Comparison of ENCODE assay signal across 10 cellular contexts in genomic region chr19:13840751-13841338, GRCh38. TPM values are rescaled to one million over a fixed set of nuclear protein-coding genes. Genes with fewer than 3 reads are reported as not detected.
DNase-seq lines count a peak whose midpoint lies in the region; ATAC-seq, FAIRE-seq and TF ChIP-seq lines count a peak whose summit lies in the region.
"Had no signal": no experiment of that assay in that cellular context is flagged by ENCODE, and none has a peak within 500 bp of the region (broad histone marks: within the 10 kb centered on the region; RNA-seq: fewer than 3 reads in every experiment).

No MANE protein-coding gene starts in this region.

- H3K27me3 Mint-ChIP-seq in activated CD4-positive, alpha-beta memory T cell treated with anti-CD3 and anti-CD28 coated beads, Interleukin-2, amount 10 ng/mL, durations not matched to agents 7 days and 5 days: no peaks in the 10 kb centered on the region

- H3K4me1 ChIP-seq in HAP-1 (peaks cover 29% of the 10 kb centered on the region), gastroesophageal sphincter (peaks cover 2 to 81% (median 42%) of the 10 kb centered on the region in 3 donors), small intestine (ENCODE audit: control insufficient read depth in 2 of 2, insufficient read depth in 1 of 2, low read depth in 1 of 2, low read length in 1 of 2) (peaks cover 6 to 14% of the 10 kb centered on the region in 2 donors)

- peak overlapping the region; percentile 98 for H3K4me3 Mint-ChIP-seq in activated CD4-positive, alpha-beta memory T cell treated with anti-CD3 and anti-CD28 coated beads, Interleukin-2, amount 10 ng/mL, durations not matched to agents 7 days and 5 days

- TF ChIP-seq EP300 in gastroesophageal sphincter (IDR thresholded peaks at IDR 0.05): no peak

- POLR2A ChIA-PET in activated CD4-positive, alpha-beta memory T cell treated with anti-CD3 and anti-CD28 coated beads, Interleukin-2, amount 10 ng/mL, durations not matched to agents 7 days and 5 days (lab: Charles Lee): interaction anchor here (0.6 to 4.8 kb wide), 12 partner anchors 9 to 540 kb away, joined by 3 to 37 read pairs (median 7); partner anchors contain the start of genes C19orf53, IL27RA and ZSWIM4

- H3K36me3 ChIP-seq in HAP-1 (replicated peaks) (peaks cover 11% of the 10 kb centered on the region; the same call in 1 of the 2 replicates), gastroesophageal sphincter (peaks cover 0 to 10% of the 10 kb centered on the region in 2 donors), small intestine (ENCODE audit: control insufficient read depth in 2 of 2, insufficient read depth in 2 of 2, low read length in 2 of 2) (no peaks in the 10 kb centered on the region)

- CTCF ChIA-PET in activated CD4-positive, alpha-beta memory T cell treated with anti-CD3 and anti-CD28 coated beads, Interleukin-2, amount 10 ng/mL, durations not matched to agents 7 days and 5 days (lab: Charles Lee): interaction anchor here (0.7 to 3.9 kb wide), 4 partner anchors 19 to 699 kb away, joined by 3 to 19 read pairs (median 5); no protein-coding TSS in a partner anchor

- peak overlapping the region; percentile 87 for H3K27ac Mint-ChIP-seq in activated CD4-positive, alpha-beta memory T cell treated with anti-CD3 and anti-CD28 coated beads, Interleukin-2, amount 10 ng/mL, durations not matched to agents 7 days and 5 days

- no peak for FAIRE-seq in small intestine (lab: Jason Lieb, UNC)

- H3K9me3 ChIP-seq in HAP-1 (no peaks in the 10 kb centered on the region), gastroesophageal sphincter (no peaks in the 10 kb centered on the region), small intestine (ENCODE audit: control insufficient read depth, low read depth) (no peaks in the 10 kb centered on the region)
- H3K9me3 ChIP-seq: mucosa of descending colon had no signal

- no peaks in the 10 kb centered on the region for H3K9me3 Mint-ChIP-seq in activated CD4-positive, alpha-beta memory T cell treated with anti-CD3 and anti-CD28 coated beads, Interleukin-2, amount 10 ng/mL, durations not matched to agents 7 days and 5 days

- in situ Hi-C loops in HAP-1 (cut with MboI; ENCODE audit: low sequenced_read_pairs): no loop called here

- no peak for ATAC-seq in gastroesophageal sphincter
- ATAC-seq in HG02970 (IDR thresholded peaks at IDR 0.05; ENCODE audit: low FRiP score, unreplicated experiment): no peak
- no peak for ATAC-seq in GM21447 (IDR thresholded peaks at IDR 0.05; ENCODE audit: unreplicated experiment)
- ATAC-seq in HG03571 (IDR thresholded peaks at IDR 0.05; ENCODE audit: unreplicated experiment): no peak

- no peak for TF ChIP-seq CTCF in gastroesophageal sphincter (IDR thresholded peaks at IDR 0.05)

- H3K27ac ChIP-seq in gastroesophageal sphincter (peak overlapping the region; percentile 98 to 100 (median 100)), small intestine (ENCODE audit: low read depth in 1 of 2, low read length in 1 of 2) (peak overlapping the region; percentile 88 to 98)

- no peak for TF ChIP-seq POLR2A in gastroesophageal sphincter (IDR thresholded peaks at IDR 0.05)

- H3K36me3 Mint-ChIP-seq in activated CD4-positive, alpha-beta memory T cell treated with anti-CD3 and anti-CD28 coated beads, Interleukin-2, amount 10 ng/mL, durations not matched to agents 7 days and 5 days (ENCODE audit: low read depth): peaks cover 50% of the 10 kb centered on the region

- no peaks in the 10 kb centered on the region for H3K27me3 ChIP-seq in HAP-1 (ENCODE audit: low read depth)
- H3K27me3 ChIP-seq in gastroesophageal sphincter: no peaks in the 10 kb centered on the region
- H3K27me3 ChIP-seq in small intestine (ENCODE audit: control insufficient read depth in 2 of 2, insufficient read depth in 2 of 2, low read length in 2 of 2): no peaks in the 10 kb centered on the region

- H3K4me1 Mint-ChIP-seq in activated CD4-positive, alpha-beta memory T cell treated with anti-CD3 and anti-CD28 coated beads, Interleukin-2, amount 10 ng/mL, durations not matched to agents 7 days and 5 days: peaks cover 51% of the 10 kb centered on the region

- WGBS in gastroesophageal sphincter (ENCODE audit: low coverage in 1 of 2), 2 donors: 0 to 9% methylated on average over 6 to 10 of the region's 20 CpGs
- WGBS in small intestine, 3 donors: 30 to 57% (median 38%) methylated on average over 20 of the region's 20 CpGs

- DNase-seq in HAP-1 (ENCODE audit: low spot score in 2 of 2): no peak
- no peak for DNase-seq in activated CD4-positive, alpha-beta memory T cell treated with anti-CD3 and anti-CD28 coated beads, Interleukin-2, amount 10 ng/mL, durations not matched to agents 7 days and 5 days
- DNase-seq in small intestine: no peak
- no peak for DNase-seq in NCI-H526 (lab: John Stamatoyannopoulos, UW)

- H3K4me3 ChIP-seq in HAP-1: peak overlapping the region; percentile 63
- peak overlapping the region; percentile 91 to 98 for H3K4me3 ChIP-seq in gastroesophageal sphincter
- peak overlapping the region; percentile 79 to 89 for H3K4me3 ChIP-seq in small intestine (ENCODE audit: low read depth in 1 of 2, low read length in 2 of 2)

RNA-seq across cellular contexts. Expression of gene NANOS3, which starts 36.1 kb away (rescaled TPM):
- under 1 TPM; 0.65 to 0.95 TPM for total RNA-seq in activated CD4-positive, alpha-beta memory T cell treated with anti-CD3 and anti-CD28 coated beads, Interleukin-2, amount 10 ng/mL, durations not matched to agents 7 days and 5 days
- total RNA-seq in gastroesophageal sphincter: 1 to 10 TPM in 2 of 4 donors, not detected in 2; 1.1 to 5.0 TPM
- polyA plus RNA-seq in small intestine: under 1 TPM in 1 of 3 donors, not detected in 2; 0.45 TPM
- total RNA-seq: H4 had no signal

RNA-seq across cellular contexts. Expression of gene ZSWIM4, which starts 45.6 kb away (rescaled TPM):
- 10 to 100 TPM; 10.1 to 10.4 TPM for total RNA-seq in activated CD4-positive, alpha-beta memory T cell treated with anti-CD3 and anti-CD28 coated beads, Interleukin-2, amount 10 ng/mL, durations not matched to agents 7 days and 5 days
- 1 to 10 TPM; 3.9 to 9.2 (median 4.2) TPM for total RNA-seq in gastroesophageal sphincter
- polyA plus RNA-seq in small intestine: 1 to 10 TPM in 2 of 3 donors, under 1 TPM in 1; 0.45 to 2.3 (median 1.4) TPM
